In genomic region chr5:97641081-97641480, GRCh38 we compare ENCODE assay signal across 26 cellular contexts.
"Had no signal": no experiment of that assay in that cellular context is flagged by ENCODE, and none has a peak within 500 bp of the region (broad histone marks: within the 10 kb centered on the region; RNA-seq: fewer than 3 reads in every experiment).

No MANE protein-coding gene starts in this region.

- H3K9me3 ChIP-seq: stomach, suprapubic skin, testis, thoracic aorta, thyroid gland, tibial artery, upper lobe of right lung, uterus, vagina had no signal

- H3K36me3 ChIP-seq: stomach, suprapubic skin, thoracic aorta, thyroid gland, tibial artery, tibial nerve, transverse colon, upper lobe of left lung, upper lobe of right lung, uterus, vagina had no signal

- DNase-seq: stimulated activated CD4-positive, alpha-beta T cell treated with anti-CD3 and anti-CD28 coated beads, Interleukin-2, amount 100 ng/mL, for 48 hours; stimulated activated CD4-positive, alpha-beta T cell treated with anti-CD3 and anti-CD28 coated beads, Interleukin-4, amount 100 ng/mL, for 1 hour; stimulated activated CD4-positive, alpha-beta T cell treated with anti-CD3 and anti-CD28 coated beads, Interleukin-4, amount 100 ng/mL, for 24 hours; stimulated activated CD4-positive, alpha-beta T cell treated with anti-CD3 and anti-CD28 coated beads, Interleukin-4, amount 100 ng/mL, for 4 hours; stimulated activated CD8-positive, alpha-beta memory T cell treated with anti-CD3 and anti-CD28 coated beads, Interleukin-4, amount 100 ng/mL, for 48 hours; stimulated activated naive B cell treated with anti-CD40 and anti-IgM and Interleukin-4, amounts not matched to agents 10 μg/mL and 1 μg/mL and 100 μg/mL, for 72 hours; stimulated activated naive CD4-positive, alpha-beta T cell; stimulated activated naive CD4-positive, alpha-beta T cell treated with Interleukin-2 at 50 U/mL for 16 hours; stimulated activated naive CD8-positive, alpha-beta T cell treated with anti-CD3 and anti-CD28 coated beads, Interleukin-15, amount 100 ng/mL, for 72 hours; stimulated activated naive CD8-positive, alpha-beta T cell treated with anti-CD3 and anti-CD28 coated beads, Interleukin-15, Interleukin-2, amounts not matched to agents 100 U/mL and 50 U/mL, for 24 hours; stomach; substantia nigra; testis; thyroid gland; tibial artery; transverse colon; trophoblast cell; upper lobe of left lung; upper lobe of right lung; uterus had no signal

- H3K4me3 ChIP-seq: stomach, suprapubic skin, testis, thoracic aorta, thyroid gland, tibial artery, tibial nerve, transverse colon, upper lobe of left lung, upper lobe of right lung, uterus, vagina had no signal

- H3K27me3 ChIP-seq: stomach, suprapubic skin, testis, thyroid gland, tibial artery, tibial nerve, transverse colon, upper lobe of left lung, upper lobe of right lung, uterus, vagina had no signal

- H3K4me1 ChIP-seq: stomach, suprapubic skin, testis, thyroid gland, tibial artery, tibial nerve, transverse colon, upper lobe of left lung, upper lobe of right lung, uterus, vagina had no signal

- H3K27ac ChIP-seq: stomach, suprapubic skin, testis, thoracic aorta, thyroid gland, tibial artery, tibial nerve, transverse colon, upper lobe of left lung, upper lobe of right lung, uterus, vagina had no signal

- ATAC-seq: stimulated activated effector memory CD8-positive, alpha-beta T cell treated with anti-CD3 and anti-CD28 coated beads, Interleukin-12 subunit alpha, Interleukin-12 subunit beta, amount 100 ng/mL, for 72 hours; stimulated activated memory B cell treated with anti-CD40 and anti-IgM and Interleukin-4, amounts not matched to agents 10 μg/mL and 1 μg/mL and 100 μg/mL, for 72 hours; stimulated activated naive B cell treated with anti-CD40 and anti-IgM and Interleukin-4, amounts not matched to agents 10 μg/mL and 1 μg/mL and 100 μg/mL, for 72 hours; stimulated activated naive CD8-positive, alpha-beta T cell treated with anti-CD3 and anti-CD28 coated beads, Interleukin-15, amount 100 ng/mL, for 72 hours; stimulated activated naive CD8-positive, alpha-beta T cell treated with anti-CD3 and anti-CD28 coated beads, Interleukin-15, Interleukin-2, amounts not matched to agents 100 U/mL and 50 U/mL, for 24 hours; upper lobe of right lung had no signal
